In the genomic region with DNA sequence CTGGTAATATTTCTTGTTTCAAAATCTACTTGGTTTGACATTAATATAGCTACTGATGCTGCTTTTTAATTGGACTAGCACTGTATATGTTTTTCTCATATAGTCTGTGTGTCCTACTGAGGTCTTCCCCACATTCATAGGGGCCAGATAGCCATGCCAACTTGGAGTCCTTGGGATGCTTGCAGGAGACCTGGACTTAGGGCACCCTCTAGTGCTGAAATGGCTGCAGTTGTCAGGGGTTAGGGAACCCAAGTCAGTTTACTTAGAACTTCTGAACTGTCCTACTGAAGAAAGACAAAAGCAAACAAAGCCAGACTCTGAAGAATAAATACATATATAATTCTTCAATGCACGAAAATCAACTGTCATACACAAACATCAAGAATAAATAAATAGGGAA, we compare ENCODE assay signal across 10 cellular contexts.
DNase-seq lines count a peak whose midpoint lies in the region; ATAC-seq and TF ChIP-seq lines count a peak whose summit lies in the region.
"Had no signal": no experiment of that assay in that cellular context is flagged by ENCODE, and none has a peak within 500 bp of the region (broad histone marks: within the 10 kb centered on the region; RNA-seq: fewer than 3 reads in every experiment).

No MANE protein-coding gene starts in this region.

- ATAC-seq in HG03342 (IDR thresholded peaks at IDR 0.05; ENCODE audit: unreplicated experiment) (peak; percentile 45), GM18858 (IDR thresholded peaks at IDR 0.05; ENCODE audit: unreplicated experiment) (no peak), sciatic nerve (no peak)
- no peak for ATAC-seq in CD8-positive, alpha-beta T cell
- ATAC-seq: esophagus mucosa had no signal

- H3K27ac ChIP-seq in CD8-positive, alpha-beta T cell (ENCODE audit: low read depth, low read length): no peak overlapping the region
- no peak overlapping the region for H3K27ac ChIP-seq in prostate gland

- intact Hi-C loops in CD8-positive, alpha-beta T cell (cut with DNase I, micrococcal nuclease): no loop called here
- intact Hi-C loops in sciatic nerve (cut with DNase I) (no loop called here), prostate gland (cut with DNase I) (no loop called here)

- H3K27ac Mint-ChIP-seq in CD8-positive, alpha-beta T cell: no peak overlapping the region

- no peaks in the 10 kb centered on the region for H3K27me3 Mint-ChIP-seq in CD8-positive, alpha-beta T cell (ENCODE audit: low read depth)

- POLR2A ChIA-PET in CD8-positive, alpha-beta T cell (lab: Charles Lee): no interaction called here

- TF ChIP-seq CTCF in CD8-positive, alpha-beta T cell (IDR thresholded peaks at IDR 0.05): no peak
- TF ChIP-seq CTCF in prostate gland (IDR thresholded peaks at IDR 0.05): no peak

- CTCF ChIA-PET in CD8-positive, alpha-beta T cell (lab: Charles Lee): interaction anchor here (1.0 kb wide), 1 partner anchor 10 kb away, joined by 3 read pairs; no protein-coding TSS in a partner anchor

- no peaks in the 10 kb centered on the region for H3K4me1 Mint-ChIP-seq in CD8-positive, alpha-beta T cell (ENCODE audit: low read depth)

- no peak for TF ChIP-seq POLR2A in prostate gland (IDR thresholded peaks at IDR 0.05)

- no peaks in the 10 kb centered on the region for H3K36me3 Mint-ChIP-seq in CD8-positive, alpha-beta T cell

- H3K9ac ChIP-seq in adipocyte (ENCODE audit: low read length): no peak overlapping the region

- no peak overlapping the region for H3K4me3 Mint-ChIP-seq in CD8-positive, alpha-beta T cell

- DNase-seq in EL (peak; percentile 29), adipocyte (ENCODE audit: low read depth) (peak; percentile 30), kidney tubule cell (ENCODE audit: low spot score) (peak; percentile 35), sciatic nerve (ENCODE audit: low spot score) (no peak), prostate gland (ENCODE audit: low spot score) (no peak)
- DNase-seq in CD8-positive, alpha-beta T cell: no peak
- DNase-seq: NCI-H1105 treated with DMSO at 0.1 percent for 48 hours had no signal

- no peak overlapping the region for H3K4me3 ChIP-seq in adipocyte (ENCODE audit: low read length)
- no peak overlapping the region for H3K4me3 ChIP-seq in CD8-positive, alpha-beta T cell (ENCODE audit: low read depth, low read length)
- no peak overlapping the region for H3K4me3 ChIP-seq in prostate gland

- 59% methylated on average over 1 of the region's 1 CpG for WGBS in prostate gland

- H3K4me1 ChIP-seq in adipocyte (ENCODE audit: control insufficient read depth, insufficient read depth, low read length) (no peaks in the 10 kb centered on the region), prostate gland (replicated peaks) (no peaks in the 10 kb centered on the region)
- no peaks in the 10 kb centered on the region for H3K4me1 ChIP-seq in CD8-positive, alpha-beta T cell (ENCODE audit: insufficient read depth, low read length)

- no peaks in the 10 kb centered on the region for H3K36me3 ChIP-seq in adipocyte (ENCODE audit: control insufficient read depth, insufficient read depth, low read length, severe bottlenecking)
- no peaks in the 10 kb centered on the region for H3K36me3 ChIP-seq in CD8-positive, alpha-beta T cell (ENCODE audit: insufficient read depth, low read length)
- no peaks in the 10 kb centered on the region for H3K36me3 ChIP-seq in prostate gland

- H3K9me3 Mint-ChIP-seq in CD8-positive, alpha-beta T cell: peaks cover 18% of the 10 kb centered on the region

- H3K9me3 ChIP-seq in adipocyte (ENCODE audit: control insufficient read depth, low read length) (peaks cover 24% of the 10 kb centered on the region), prostate gland (no peaks in the 10 kb centered on the region)
- H3K9me3 ChIP-seq in CD8-positive, alpha-beta T cell (ENCODE audit: low read length): no peaks in the 10 kb centered on the region

- H3K27me3 ChIP-seq in adipocyte (replicated peaks; ENCODE audit: control insufficient read depth, insufficient read depth, low read length) (no peaks in the 10 kb centered on the region), prostate gland (replicated peaks; ENCODE audit: insufficient read depth) (no peaks in the 10 kb centered on the region)
- H3K27me3 ChIP-seq in CD8-positive, alpha-beta T cell (ENCODE audit: insufficient read depth, low read length): no peaks in the 10 kb centered on the region

Comparison
In these comparisons a context has a peak if more than half of its experiments do, and no peak if none do; other contexts are left out.
1. DNase-seq: peak in EL (single experiment), adipocyte (single experiment) and kidney tubule cell (single experiment); none in CD8-positive, alpha-beta T cell (0 of 7), sciatic nerve (single experiment) and prostate gland (single experiment).